ENCODE assay signal across 14 cellular contexts in genomic region chr2:223053431-223054192, GRCh38. TPM values are rescaled to one million over a fixed set of nuclear protein-coding genes. Genes with fewer than 3 reads are reported as not detected.
DNase-seq lines count a peak whose midpoint lies in the region; ATAC-seq, FAIRE-seq and TF ChIP-seq lines count a peak whose summit lies in the region.
"Had no signal": no experiment of that assay in that cellular context is flagged by ENCODE, and none has a peak within 500 bp of the region (broad histone marks: within the 10 kb centered on the region; RNA-seq: fewer than 3 reads in every experiment).

No MANE protein-coding gene starts in this region.

- peak overlapping the region; percentile 66 to 98 (median 93) for H3K27ac Mint-ChIP-seq in brain
- H3K27ac Mint-ChIP-seq: activated CD4-positive, alpha-beta T cell treated with anti-CD3 and anti-CD28 coated beads, Interleukin-2, amount 10 ng/mL, durations not matched to agents 24 days and 14 days; CD8-positive, alpha-beta memory T cell had no signal

- peak overlapping the region in 4 of 5 experiments; percentile 66 to 82 (median 76) for H3K4me3 Mint-ChIP-seq in brain
- H3K4me3 Mint-ChIP-seq: activated CD4-positive, alpha-beta T cell treated with anti-CD3 and anti-CD28 coated beads, Interleukin-2, amount 10 ng/mL, durations not matched to agents 24 days and 14 days; CD8-positive, alpha-beta memory T cell had no signal

- peaks cover 76% of the 10 kb centered on the region for H3K4me1 Mint-ChIP-seq in brain
- H3K4me1 Mint-ChIP-seq: activated CD4-positive, alpha-beta T cell treated with anti-CD3 and anti-CD28 coated beads, Interleukin-2, amount 10 ng/mL, durations not matched to agents 24 days and 14 days; CD8-positive, alpha-beta memory T cell had no signal

- no peaks in the 10 kb centered on the region for H3K9me3 ChIP-seq in lower lobe of right lung
- H3K9me3 ChIP-seq in small intestine (ENCODE audit: control insufficient read depth, low read depth): no peaks in the 10 kb centered on the region

- H3K27me3 Mint-ChIP-seq in brain: peaks cover 2% of the 10 kb centered on the region
- H3K27me3 Mint-ChIP-seq: activated CD4-positive, alpha-beta T cell treated with anti-CD3 and anti-CD28 coated beads, Interleukin-2, amount 10 ng/mL, durations not matched to agents 24 days and 14 days had no signal

- no peaks in the 10 kb centered on the region for H3K36me3 Mint-ChIP-seq in brain
- H3K36me3 Mint-ChIP-seq: CD8-positive, alpha-beta memory T cell had no signal

- H3K4me3 ChIP-seq in lower lobe of right lung: peak overlapping the region; percentile 49
- no peak overlapping the region for H3K4me3 ChIP-seq in small intestine (ENCODE audit: low read depth in 1 of 2, low read length in 2 of 2)

- peak; percentile 45 for DNase-seq in EH (ENCODE audit: low read depth)
- no peak for DNase-seq in lower lobe of right lung
- DNase-seq in small intestine: no peak
- DNase-seq in activated CD4-positive, alpha-beta T cell treated with anti-CD3 and anti-CD28 coated beads for 48 hours: no peak
- no peak for DNase-seq in stimulated activated CD4-positive, alpha-beta T cell treated with anti-CD3 and anti-CD28 coated beads, Interleukin-4, amount 100 ng/mL, for 24 hours
- DNase-seq in Ammon's horn (ENCODE audit: low spot score): no peak
- DNase-seq in AML-193 (lab: John Stamatoyannopoulos, UW): no peak
- DNase-seq: activated CD4-positive, alpha-beta T cell treated with anti-CD3 and anti-CD28 coated beads, Interleukin-2, amount 10 ng/mL, durations not matched to agents 24 days and 14 days; activated naive CD4-positive, alpha-beta T cell treated with Interleukin-2 at 50 U/mL for 16 hours; CD8-positive, alpha-beta memory T cell; NCI-H2107 had no signal

- no peaks in the 10 kb centered on the region for H3K27me3 ChIP-seq in lower lobe of right lung (ENCODE audit: low read depth)
- no peaks in the 10 kb centered on the region for H3K27me3 ChIP-seq in small intestine (ENCODE audit: control insufficient read depth in 2 of 2, insufficient read depth in 2 of 2, low read length in 2 of 2)

- TF ChIP-seq CTCF in brain (conservative IDR thresholded peaks at IDR 0.05) (no peak), lower lobe of right lung (IDR thresholded peaks at IDR 0.05) (no peak)

- ATAC-seq in lower lobe of right lung: no peak

- 66 to 83% (median 73%) methylated on average over 16 of the region's 16 CpGs for WGBS in small intestine, 3 donors

- intact Hi-C loops in lower lobe of right lung (cut with DNase I): no loop called here

- no peak for FAIRE-seq in small intestine (lab: Jason Lieb, UNC)
- FAIRE-seq: endometrium, islet of Langerhans had no signal

- H3K36me3 ChIP-seq in lower lobe of right lung: no peaks in the 10 kb centered on the region
- no peaks in the 10 kb centered on the region for H3K36me3 ChIP-seq in small intestine (ENCODE audit: control insufficient read depth in 2 of 2, insufficient read depth in 2 of 2, low read length in 2 of 2)

- peaks cover 0 to 6% (median 0%) of the 10 kb centered on the region in 5 experiments for H3K9me3 Mint-ChIP-seq in brain
- H3K9me3 Mint-ChIP-seq: activated CD4-positive, alpha-beta T cell treated with anti-CD3 and anti-CD28 coated beads, Interleukin-2, amount 10 ng/mL, durations not matched to agents 24 days and 14 days had no signal

- H3K4me1 ChIP-seq in lower lobe of right lung: peaks cover 12% of the 10 kb centered on the region
- H3K4me1 ChIP-seq in small intestine (ENCODE audit: control insufficient read depth in 2 of 2, insufficient read depth in 1 of 2, low read depth in 1 of 2, low read length in 1 of 2): peaks cover 0 to 2% of the 10 kb centered on the region in 2 donors

- H3K27ac ChIP-seq in lower lobe of right lung (peak overlapping the region; percentile 76), small intestine (ENCODE audit: low read depth in 1 of 2, low read length in 1 of 2) (peak overlapping the region; percentile 36 to 85)

RNA-seq across cellular contexts. Expression of gene KCNE4, which starts 1.6 kb away (rescaled TPM):
- polyA plus RNA-seq in brain (ENCODE audit: insufficient read depth, low read depth, low replicate concordance): 3.6 TPM
- total RNA-seq in lower lobe of right lung: 1.2 TPM
- polyA plus RNA-seq in small intestine: 1 to 10 TPM in 1 of 3 donors, under 1 TPM in 1, not detected in 1; 0.54 to 2.5 TPM
- total RNA-seq: activated CD4-positive, alpha-beta T cell treated with anti-CD3 and anti-CD28 coated beads, Interleukin-2, amount 10 ng/mL, durations not matched to agents 24 days and 14 days; CD8-positive, alpha-beta memory T cell had no signal
- polyA plus RNA-seq: CD8-positive, alpha-beta memory T cell had no signal
